ENCODE assay signal across 12 cellular contexts in genomic region chr12:64658892-64659481, GRCh38. TPM values are rescaled to one million over a fixed set of nuclear protein-coding genes. Genes with fewer than 3 reads are reported as not detected.
DNase-seq lines count a peak whose midpoint lies in the region; ATAC-seq and TF ChIP-seq lines count a peak whose summit lies in the region.
"Had no signal": no experiment of that assay in that cellular context is flagged by ENCODE, and none has a peak within 500 bp of the region (broad histone marks: within the 10 kb centered on the region; RNA-seq: fewer than 3 reads in every experiment).

No MANE protein-coding gene starts in this region.

- peaks cover 29% of the 10 kb centered on the region for H3K36me3 Mint-ChIP-seq in activated CD8-positive, alpha-beta memory T cell treated with anti-CD3 and anti-CD28 coated beads, Interleukin-2, amount 10 ng/mL, durations not matched to agents 7 days and 5 days
- H3K36me3 Mint-ChIP-seq in activated naive CD8-positive, alpha-beta T cell = peaks cover 5% of the 10 kb centered on the region

- peaks cover 51% of the 10 kb centered on the region for H3K79me2 ChIP-seq in SK-N-SH (ENCODE audit: insufficient read depth)

- H3K9me3 ChIP-seq in right cardiac atrium (ENCODE audit: control insufficient read depth, low read length) = no peaks in the 10 kb centered on the region
- no peaks in the 10 kb centered on the region for H3K9me3 ChIP-seq in stomach smooth muscle (ENCODE audit: control insufficient read depth in 2 of 2, low read length in 2 of 2)
- H3K9me3 ChIP-seq in SK-N-SH = no peaks in the 10 kb centered on the region

- no peak for DNase-seq in activated CD8-positive, alpha-beta memory T cell treated with anti-CD3 and anti-CD28 coated beads, Interleukin-2, amount 10 ng/mL, durations not matched to agents 7 days and 5 days
- no peak for DNase-seq in activated CD8-positive, alpha-beta memory T cell treated with anti-CD3 and anti-CD28 coated beads for 24 hours
- DNase-seq in right cardiac atrium (no peak), NCI-H2171 (lab: John Stamatoyannopoulos, UW) (no peak), SK-N-SH (no peak), ureter (ENCODE audit: low spot score) (no peak)
- DNase-seq: caudate nucleus, DMS153, NCI-H1694 treated with DMSO at 0.1 percent for 48 hours had no signal

- no peaks in the 10 kb centered on the region for H3K36me3 ChIP-seq in stomach smooth muscle (ENCODE audit: control insufficient read depth in 2 of 2, insufficient read depth in 2 of 2, low read length in 2 of 2)
- peaks cover 0 to 5% of the 10 kb centered on the region in 2 experiments for H3K36me3 ChIP-seq in SK-N-SH (replicated peaks in 1 of 2; ENCODE audit: control insufficient read depth in 1 of 2, insufficient read depth in 2 of 2, low read length in 1 of 2)

- no peak overlapping the region for H3K4me2 ChIP-seq in SK-N-SH

- WGBS in right cardiac atrium = 42% methylated on average over 3 of the region's 3 CpGs
- WGBS in SK-N-SH (ENCODE audit: low lambda C conversion rate) = 94% methylated on average over 3 of the region's 3 CpGs

- H3K4me3 Mint-ChIP-seq in activated CD8-positive, alpha-beta memory T cell treated with anti-CD3 and anti-CD28 coated beads, Interleukin-2, amount 10 ng/mL, durations not matched to agents 7 days and 5 days = no peak overlapping the region
- peak overlapping the region; percentile 18 for H3K4me3 Mint-ChIP-seq in activated naive CD8-positive, alpha-beta T cell

- H3K27me3 ChIP-seq in right cardiac atrium (ENCODE audit: control insufficient read depth, insufficient read depth) = no peaks in the 10 kb centered on the region
- no peaks in the 10 kb centered on the region for H3K27me3 ChIP-seq in stomach smooth muscle (ENCODE audit: control insufficient read depth in 1 of 2, insufficient read depth in 2 of 2, low read length in 2 of 2)
- H3K27me3 ChIP-seq in SK-N-SH (ENCODE audit: insufficient read depth) = no peaks in the 10 kb centered on the region

- H3K4me3 ChIP-seq in right cardiac atrium (ENCODE audit: low read length) (no peak overlapping the region), stomach smooth muscle (ENCODE audit: low read length in 2 of 2) (no peak overlapping the region), SK-N-SH (ENCODE audit: low read depth in 2 of 2, low read length in 1 of 2) (no peak overlapping the region)
- H3K4me3 ChIP-seq: K562 had no signal

- no peak for ATAC-seq in activated CD8-positive, alpha-beta memory T cell treated with anti-CD3 and anti-CD28 coated beads, Interleukin-2, amount 10 ng/mL, durations not matched to agents 7 days and 5 days
- no peak for ATAC-seq in right cardiac atrium
- ATAC-seq: K562 had no signal

- peaks cover 10% of the 10 kb centered on the region for H3K4me1 ChIP-seq in right cardiac atrium (ENCODE audit: control insufficient read depth, insufficient read depth, low read length)
- H3K4me1 ChIP-seq in stomach smooth muscle (ENCODE audit: control insufficient read depth, insufficient read depth, low read length) = peaks cover 29% of the 10 kb centered on the region
- H3K4me1 ChIP-seq in SK-N-SH (ENCODE audit: control insufficient read depth in 1 of 2, insufficient read depth in 2 of 2, low read depth in 1 of 2, low read length in 1 of 2) = peaks cover 0 to 6% of the 10 kb centered on the region in 2 experiments; a peak in 2 of 4 replicates

- H4K20me1 ChIP-seq in SK-N-SH (ENCODE audit: insufficient read depth) = 0 out of 2 replicates have a peak, but pooled peaks cover 7% of the 10 kb centered on the region

- H3F3A ChIP-seq in SK-N-SH (replicated peaks; ENCODE audit: insufficient read depth) = peaks cover 13% of the 10 kb centered on the region

- peak overlapping the region; percentile 65 for H3K27ac Mint-ChIP-seq in activated CD8-positive, alpha-beta memory T cell treated with anti-CD3 and anti-CD28 coated beads, Interleukin-2, amount 10 ng/mL, durations not matched to agents 7 days and 5 days
- peak overlapping the region; percentile 92 for H3K27ac Mint-ChIP-seq in activated naive CD8-positive, alpha-beta T cell

- H3K4me1 Mint-ChIP-seq in activated CD8-positive, alpha-beta memory T cell treated with anti-CD3 and anti-CD28 coated beads, Interleukin-2, amount 10 ng/mL, durations not matched to agents 7 days and 5 days = peaks cover 64% of the 10 kb centered on the region
- H3K4me1 Mint-ChIP-seq in activated naive CD8-positive, alpha-beta T cell (ENCODE audit: low read depth) = peaks cover 80% of the 10 kb centered on the region

- H3K9ac ChIP-seq in stomach smooth muscle (ENCODE audit: low read length in 2 of 2) = no peak overlapping the region
- H3K9ac ChIP-seq in SK-N-SH = no peak overlapping the region

- no peak for TF ChIP-seq RAD21 in SK-N-SH (IDR thresholded peaks at IDR 0.05; ENCODE audit: low read length)

- intact Hi-C loops in right cardiac atrium (cut with DNase I) = no loop called here

- H3K27ac ChIP-seq in right cardiac atrium (ENCODE audit: low read length) (peak overlapping the region; percentile 77), stomach smooth muscle (ENCODE audit: low read length) (peak overlapping the region; percentile 58), SK-N-SH (ENCODE audit: low read depth in 2 of 2, low read length in 1 of 2) (no peak overlapping the region)

- no peak for TF ChIP-seq EP300 in SK-N-SH (IDR thresholded peaks at IDR 0.05; ENCODE audit: borderline replicate concordance in 1 of 2, low read depth in 1 of 2, low read length in 1 of 2)

- POLR2A ChIA-PET in SK-N-SH (lab: Yijun Ruan, JAX) = no interaction called here

- H3K9me2 ChIP-seq in SK-N-SH = no peaks in the 10 kb centered on the region

- TF ChIP-seq CTCF in SK-N-SH (IDR thresholded peaks at IDR 0.05) = no peak

- no peak overlapping the region for H2AFZ ChIP-seq in SK-N-SH (ENCODE audit: low read depth)

- CTCF ChIA-PET in activated CD8-positive, alpha-beta memory T cell treated with anti-CD3 and anti-CD28 coated beads, Interleukin-2, amount 10 ng/mL, durations not matched to agents 7 days and 5 days (lab: Charles Lee) = interaction anchor here (1.1 kb wide), 1 partner anchor 18 kb away, joined by 3 read pairs; no protein-coding TSS in a partner anchor
- CTCF ChIA-PET in SK-N-SH (lab: Yijun Ruan, JAX) = no interaction called here

- H3K27me3 Mint-ChIP-seq in activated CD8-positive, alpha-beta memory T cell treated with anti-CD3 and anti-CD28 coated beads, Interleukin-2, amount 10 ng/mL, durations not matched to agents 7 days and 5 days = no peaks in the 10 kb centered on the region
- H3K27me3 Mint-ChIP-seq in activated naive CD8-positive, alpha-beta T cell = no peaks in the 10 kb centered on the region

- H3K9me3 Mint-ChIP-seq in activated CD8-positive, alpha-beta memory T cell treated with anti-CD3 and anti-CD28 coated beads, Interleukin-2, amount 10 ng/mL, durations not matched to agents 7 days and 5 days (ENCODE audit: low read depth) = no peaks in the 10 kb centered on the region
- no peaks in the 10 kb centered on the region for H3K9me3 Mint-ChIP-seq in activated naive CD8-positive, alpha-beta T cell (ENCODE audit: low read depth)

TF ChIP-seq in SK-N-SH, 30 proteins besides CTCF, POLR2A, EP300 and RAD21:
- no peak for TF ChIP-seq FOXJ3 (CRISPR knock-in tag; IDR thresholded peaks at IDR 0.05)
- TF ChIP-seq, protein P1, sequence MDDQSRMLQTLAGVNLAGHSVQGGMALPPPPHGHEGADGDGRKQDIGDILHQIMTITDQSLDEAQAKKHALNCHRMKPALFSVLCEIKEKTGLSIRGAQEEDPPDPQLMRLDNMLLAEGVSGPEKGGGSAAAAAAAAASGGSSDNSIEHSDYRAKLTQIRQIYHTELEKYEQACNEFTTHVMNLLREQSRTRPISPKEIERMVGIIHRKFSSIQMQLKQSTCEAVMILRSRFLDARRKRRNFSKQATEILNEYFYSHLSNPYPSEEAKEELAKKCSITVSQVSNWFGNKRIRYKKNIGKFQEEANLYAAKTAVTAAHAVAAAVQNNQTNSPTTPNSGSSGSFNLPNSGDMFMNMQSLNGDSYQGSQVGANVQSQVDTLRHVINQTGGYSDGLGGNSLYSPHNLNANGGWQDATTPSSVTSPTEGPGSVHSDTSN (IDR thresholded peaks at IDR 0.05) = no peak
- TF ChIP-seq, protein P2, sequence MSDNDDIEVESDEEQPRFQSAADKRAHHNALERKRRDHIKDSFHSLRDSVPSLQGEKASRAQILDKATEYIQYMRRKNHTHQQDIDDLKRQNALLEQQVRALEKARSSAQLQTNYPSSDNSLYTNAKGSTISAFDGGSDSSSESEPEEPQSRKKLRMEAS (IDR thresholded peaks at IDR 0.05; ENCODE audit: low read depth) = no peak
- TF ChIP-seq GATA2 (CRISPR knock-in tag; IDR thresholded peaks at IDR 0.05) = no peak
- no peak for TF ChIP-seq TAF1 (IDR thresholded peaks at IDR 0.05; ENCODE audit: borderline replicate concordance, low read depth, low read length)
- TF ChIP-seq SMC3 (IDR thresholded peaks at IDR 0.05; ENCODE audit: low read depth, low read length) = no peak
- no peak for TF ChIP-seq TCF12 (IDR thresholded peaks at IDR 0.05)
- no peak for TF ChIP-seq NFIC (IDR thresholded peaks at IDR 0.05; ENCODE audit: borderline replicate concordance)
- TF ChIP-seq USF2 (IDR thresholded peaks at IDR 0.05; ENCODE audit: borderline replicate concordance, low read depth, low read length) = no peak

RNA-seq across cellular contexts. Expression of gene RASSF3, which starts 48.7 kb away (rescaled TPM):
- total RNA-seq in activated CD8-positive, alpha-beta memory T cell treated with anti-CD3 and anti-CD28 coated beads, Interleukin-2, amount 10 ng/mL, durations not matched to agents 7 days and 5 days = 10 to 100 TPM; 45.5 to 61.5 TPM
- total RNA-seq in right cardiac atrium (100 to 1,000 TPM; 111 to 154 (median 122) TPM), ureter (42.6 TPM)
- polyA plus RNA-seq in right cardiac atrium (44.6 TPM), SK-N-SH (2012; rRNA removed) (11.1 and 15.0 TPM in 2 replicates)
- 10.6 and 12.3 TPM in 2 replicates for polyA plus RNA-seq in SK-N-SH (2012; cell fraction: cytosol; rRNA removed)
- 6.8 and 7.0 TPM in 2 replicates for polyA plus RNA-seq in SK-N-SH (2012; cell fraction: nucleus; rRNA removed)

Comparison
In these comparisons a context has a peak if more than half of its experiments do, and no peak if none do; other contexts are left out.
1. H3K27ac ChIP-seq: peak in right cardiac atrium (single experiment) and stomach smooth muscle (single experiment); none in SK-N-SH (0 of 2).